In genomic region chr1:41380979-41381690, GRCh38 we compare ENCODE assay signal across 8 cellular contexts. TPM values are rescaled to one million over a fixed set of nuclear protein-coding genes. Genes with fewer than 3 reads are reported as not detected.
DNase-seq lines count a peak whose midpoint lies in the region; ATAC-seq and TF ChIP-seq lines count a peak whose summit lies in the region.

No MANE protein-coding gene starts in this region.

- H3K4me3 ChIP-seq in cardiac fibroblast (replicated peaks in 1 of 2; ENCODE audit: low read depth in 2 of 2, low read length in 2 of 2) (peak overlapping the region; percentile 4 to 25), mesendoderm (ENCODE audit: low read length) (no peak overlapping the region)

- no peak for TF ChIP-seq CTCF in cardiac fibroblast (IDR thresholded peaks at IDR 0.05; ENCODE audit: low read depth, low read length)

- H3K4me1 ChIP-seq in mesendoderm (ENCODE audit: control insufficient read depth, low read depth, low read length), result no peaks in the 10 kb centered on the region

- H4K8ac ChIP-seq in mesendoderm (ENCODE audit: low read depth, low read length), result no peak overlapping the region

- peak overlapping the region; percentile 77 for H3K4me2 ChIP-seq in mesendoderm (ENCODE audit: low read length)

- H4K5ac ChIP-seq in mesendoderm (ENCODE audit: low read length), result no peak overlapping the region

- H3K27ac ChIP-seq in mesendoderm (ENCODE audit: low read depth, low read length), result no peak overlapping the region

- peak overlapping the region; percentile 69 for H3K9ac ChIP-seq in mesendoderm (ENCODE audit: low read length)

- H2BK15ac ChIP-seq in mesendoderm (replicated peaks; ENCODE audit: low read depth), result no peak overlapping the region

- no peaks in the 10 kb centered on the region for H3K79me2 ChIP-seq in mesendoderm (ENCODE audit: control insufficient read depth, insufficient read depth, low read length)

- no CpG with 5 or more reads among the region's 29 CpGs for WGBS in mesendoderm (ENCODE audit: extremely low coverage, insufficient coverage, low lambda C conversion rate)

- DNase-seq in HEK293T (ENCODE audit: extremely low spot score) (peak; percentile 56), NCI-H524 (lab: John Stamatoyannopoulos, UW) (peak; percentile 70 to 84), cardiac fibroblast (ENCODE audit: low read depth in 2 of 2) (peak in 1 of 2 donors; percentile 31), mesendoderm (no peak), ureter (ENCODE audit: low spot score) (peak; percentile 73), activated gamma-delta T cell treated with Interleukin-2 at 50 U/mL for 16 hours (no peak)
- no peak for DNase-seq in activated CD4-positive, alpha-beta T cell treated with anti-CD3 and anti-CD28 coated beads for 4 hours

- no peak overlapping the region for H3K23ac ChIP-seq in mesendoderm (ENCODE audit: low read length)

- no peak overlapping the region for H2BK120ac ChIP-seq in mesendoderm (ENCODE audit: low read depth, low read length)

- H3K79me1 ChIP-seq in mesendoderm (ENCODE audit: low read length), result no peaks in the 10 kb centered on the region

- CTCF ChIA-PET in HEK293T (lab: Yijun Ruan, JAX), result no interaction called here

- H2AK5ac ChIP-seq in mesendoderm (ENCODE audit: low read length), result no peak overlapping the region

- no peaks in the 10 kb centered on the region for H3K36me3 ChIP-seq in mesendoderm (ENCODE audit: control insufficient read depth, insufficient read depth, low read length)

- H2BK5ac ChIP-seq in mesendoderm (ENCODE audit: low read length), result no peak overlapping the region

- H3K4ac ChIP-seq in mesendoderm (ENCODE audit: low read depth, low read length), result no peak overlapping the region

- peaks cover 9% of the 10 kb centered on the region for H3K27me3 ChIP-seq in mesendoderm (ENCODE audit: insufficient read depth, low read length, poor library complexity)

- peak overlapping the region; percentile 85 for H3K56ac ChIP-seq in mesendoderm (ENCODE audit: low read length)

- no peak for ATAC-seq in HG03025 (IDR thresholded peaks at IDR 0.05; ENCODE audit: low FRiP score, unreplicated experiment)

- no peak overlapping the region for H3K18ac ChIP-seq in mesendoderm (ENCODE audit: low read length)

- POLR2A ChIA-PET in HEK293T (lab: Yijun Ruan, JAX), result no interaction called here

TF ChIP-seq in HEK293T, 16 proteins besides CTCF, POLR2A, EP300 and RAD21:
- TF ChIP-seq LEF1 (IDR thresholded peaks at IDR 0.05; ENCODE audit: borderline replicate concordance), result no peak
- TF ChIP-seq ARNT (IDR thresholded peaks at IDR 0.05), result no peak
- no peak for TF ChIP-seq L3MBTL2 (conservative IDR thresholded peaks at IDR 0.05)
- TF ChIP-seq NFRKB (IDR thresholded peaks at IDR 0.05), result no peak
- TF ChIP-seq BHLHE40 (IDR thresholded peaks at IDR 0.05; ENCODE audit: borderline replicate concordance), result no peak
- no peak for TF ChIP-seq SP1 (IDR thresholded peaks at IDR 0.05)
- TF ChIP-seq HDGF (IDR thresholded peaks at IDR 0.05; ENCODE audit: borderline replicate concordance), result no peak
- TF ChIP-seq ELF4 (IDR thresholded peaks at IDR 0.05), result no peak
- no peak for TF ChIP-seq PKNOX1 (IDR thresholded peaks at IDR 0.05)
- no peak for TF ChIP-seq SUZ12 (IDR thresholded peaks at IDR 0.05)
- no peak for TF ChIP-seq FOXM1 (IDR thresholded peaks at IDR 0.05; ENCODE audit: borderline replicate concordance)
- no peak for TF ChIP-seq FOXK2 (IDR thresholded peaks at IDR 0.05)
- TF ChIP-seq CTBP1 (IDR thresholded peaks at IDR 0.05; ENCODE audit: borderline replicate concordance), result no peak

RNA-seq across cellular contexts. Expression of gene FOXO6, which starts 19.9 kb away (rescaled TPM):
- polyA plus RNA-seq in mesendoderm (2013, experiment 1 of 2), result 0.32 TPM
- polyA plus RNA-seq in mesendoderm (2013, experiment 2 of 2), result 0.36 TPM
- 8.6 TPM for total RNA-seq in ureter

Comparison
In these comparisons a context has a peak if more than half of its experiments do, and no peak if none do; other contexts are left out.
1. DNase-seq: peak in HEK293T (single experiment), NCI-H524 (2 of 2) and ureter (single experiment); none in mesendoderm (single experiment), activated gamma-delta T cell treated with Interleukin-2 at 50 U/mL for 16 hours (single experiment) and activated CD4-positive, alpha-beta T cell treated with anti-CD3 and anti-CD28 coated beads for 4 hours (0 of 2).